Comparison of ENCODE assay signal across 9 cellular contexts in genomic region chr16:57134982-57135381, GRCh38.
DNase-seq lines count a peak whose midpoint lies in the region; ATAC-seq and TF ChIP-seq lines count a peak whose summit lies in the region.
"Had no signal": no experiment of that assay in that cellular context is flagged by ENCODE, and none has a peak within 500 bp of the region (broad histone marks: within the 10 kb centered on the region; RNA-seq: fewer than 3 reads in every experiment).

No MANE protein-coding gene starts in this region.

- no peaks in the 10 kb centered on the region for H3K27me3 Mint-ChIP-seq in activated naive CD8-positive, alpha-beta T cell treated with anti-CD3 and anti-CD28 coated beads, Interleukin-2, amount 50 U/mL, for 24 hours

- peaks cover 11% of the 10 kb centered on the region for H3K4me1 ChIP-seq in RWPE2 (ENCODE audit: insufficient read depth, poor library complexity, severe bottlenecking)

- DNase-seq in NCI-H2081 (lab: John Stamatoyannopoulos, UW) (peak; percentile 45 to 83), NCI-H2081 treated with DMSO at 0.1 percent for 48 hours (lab: John Stamatoyannopoulos, UW) (no peak), RWPE2 (ENCODE audit: low spot score) (no peak), NCI-H446 (lab: John Stamatoyannopoulos, UW) (no peak), NOMO-1 treated with DMSO at 0.1 percent for 48 hours (lab: John Stamatoyannopoulos, UW; ENCODE audit: unreplicated experiment) (no peak), NCI-H345 treated with DMSO at 0.1 percent for 48 hours (lab: John Stamatoyannopoulos, UW; ENCODE audit: unreplicated experiment) (no peak)
- DNase-seq in activated naive CD8-positive, alpha-beta T cell treated with anti-CD3 and anti-CD28 coated beads, Interleukin-2, amount 50 U/mL, for 24 hours, result peak; percentile 21
- peak in 1 of 2 donors; percentile 63 for DNase-seq in stimulated activated effector memory CD8-positive, alpha-beta T cell treated with anti-CD3 and anti-CD28 coated beads, Interleukin-12 subunit alpha, Interleukin-12 subunit beta, amount 100 ng/mL, for 72 hours (ENCODE audit: low spot score in 2 of 2)
- DNase-seq: NCI-H187 treated with DMSO at 0.1 percent for 48 hours had no signal

- no peaks in the 10 kb centered on the region for H3K36me3 Mint-ChIP-seq in activated naive CD8-positive, alpha-beta T cell treated with anti-CD3 and anti-CD28 coated beads, Interleukin-2, amount 50 U/mL, for 24 hours (ENCODE audit: low read depth)
- H3K36me3 Mint-ChIP-seq in stimulated activated effector memory CD8-positive, alpha-beta T cell treated with anti-CD3 and anti-CD28 coated beads, Interleukin-12 subunit alpha, Interleukin-12 subunit beta, amount 100 ng/mL, for 72 hours, result no peaks in the 10 kb centered on the region

- no peak overlapping the region for H3K27ac ChIP-seq in RWPE2 (ENCODE audit: poor library complexity, severe bottlenecking)

- no peaks in the 10 kb centered on the region for H3K27me3 ChIP-seq in RWPE2 (ENCODE audit: insufficient read depth, poor library complexity, severe bottlenecking)

- peaks cover 63% of the 10 kb centered on the region for H3K4me1 Mint-ChIP-seq in activated naive CD8-positive, alpha-beta T cell treated with anti-CD3 and anti-CD28 coated beads, Interleukin-2, amount 50 U/mL, for 24 hours
- peaks cover 85% of the 10 kb centered on the region for H3K4me1 Mint-ChIP-seq in stimulated activated effector memory CD8-positive, alpha-beta T cell treated with anti-CD3 and anti-CD28 coated beads, Interleukin-12 subunit alpha, Interleukin-12 subunit beta, amount 100 ng/mL, for 72 hours

- ATAC-seq in RWPE2 (ENCODE audit: low read depth), result peak; percentile 18; the same call in 1 of the 3 replicates
- peak; percentile 35 for ATAC-seq in activated naive CD8-positive, alpha-beta T cell treated with anti-CD3 and anti-CD28 coated beads, Interleukin-2, amount 50 U/mL, for 24 hours
- ATAC-seq in stimulated activated effector memory CD8-positive, alpha-beta T cell treated with anti-CD3 and anti-CD28 coated beads, Interleukin-12 subunit alpha, Interleukin-12 subunit beta, amount 100 ng/mL, for 72 hours, result peak; percentile 53

- no peaks in the 10 kb centered on the region for H3K36me3 ChIP-seq in RWPE2 (ENCODE audit: low read depth)

- TF ChIP-seq CTCF in RWPE2 (IDR thresholded peaks at IDR 0.05; ENCODE audit: poor library complexity, severe bottlenecking), result no peak

- peak overlapping the region; percentile 81 for H3K27ac Mint-ChIP-seq in activated naive CD8-positive, alpha-beta T cell treated with anti-CD3 and anti-CD28 coated beads, Interleukin-2, amount 50 U/mL, for 24 hours
- peak overlapping the region; percentile 86 for H3K27ac Mint-ChIP-seq in stimulated activated effector memory CD8-positive, alpha-beta T cell treated with anti-CD3 and anti-CD28 coated beads, Interleukin-12 subunit alpha, Interleukin-12 subunit beta, amount 100 ng/mL, for 72 hours

- no peak overlapping the region for H3K4me3 ChIP-seq in RWPE2 (ENCODE audit: severe bottlenecking)

- H3K9me3 ChIP-seq in RWPE2 (ENCODE audit: severe bottlenecking), result no peaks in the 10 kb centered on the region

- peak overlapping the region; percentile 52 for H3K4me3 Mint-ChIP-seq in activated naive CD8-positive, alpha-beta T cell treated with anti-CD3 and anti-CD28 coated beads, Interleukin-2, amount 50 U/mL, for 24 hours
- H3K4me3 Mint-ChIP-seq in stimulated activated effector memory CD8-positive, alpha-beta T cell treated with anti-CD3 and anti-CD28 coated beads, Interleukin-12 subunit alpha, Interleukin-12 subunit beta, amount 100 ng/mL, for 72 hours, result peak overlapping the region; percentile 53

- H3K9me3 Mint-ChIP-seq in activated naive CD8-positive, alpha-beta T cell treated with anti-CD3 and anti-CD28 coated beads, Interleukin-2, amount 50 U/mL, for 24 hours, result no peaks in the 10 kb centered on the region
- no peaks in the 10 kb centered on the region for H3K9me3 Mint-ChIP-seq in stimulated activated effector memory CD8-positive, alpha-beta T cell treated with anti-CD3 and anti-CD28 coated beads, Interleukin-12 subunit alpha, Interleukin-12 subunit beta, amount 100 ng/mL, for 72 hours

Comparison
In these comparisons a context has a peak if more than half of its experiments do, and no peak if none do; other contexts are left out.
1. DNase-seq: peak in NCI-H2081 (2 of 2) and activated naive CD8-positive, alpha-beta T cell treated with anti-CD3 and anti-CD28 coated beads, Interleukin-2, amount 50 U/mL, for 24 hours (single experiment); none in NCI-H2081 treated with DMSO at 0.1 percent for 48 hours (single experiment), RWPE2 (single experiment), NCI-H446 (0 of 2), NOMO-1 treated with DMSO at 0.1 percent for 48 hours (single experiment) and NCI-H345 treated with DMSO at 0.1 percent for 48 hours (single experiment).
2. Peak in every context shown above with its lines, with median percentiles within 50 percentile points of each other: ATAC-seq.